ENCODE assay signal across 10 cellular contexts in genomic region chr10:22322663-22323160, GRCh38. TPM values are rescaled to one million over a fixed set of nuclear protein-coding genes. Genes with fewer than 3 reads are reported as not detected.
DNase-seq lines count a peak whose midpoint lies in the region; ATAC-seq and TF ChIP-seq lines count a peak whose summit lies in the region.
"Had no signal": no experiment of that assay in that cellular context is flagged by ENCODE, and none has a peak within 500 bp of the region (broad histone marks: within the 10 kb centered on the region; RNA-seq: fewer than 3 reads in every experiment).

No MANE protein-coding gene starts in this region.

- intact Hi-C loops in spleen (cut with DNase I; ENCODE audit: low total_unique reads) = no loop called here

- H3K36me3 Mint-ChIP-seq in WTC11 = no peaks in the 10 kb centered on the region

- CTCF ChIA-PET in HEK293T (lab: Yijun Ruan, JAX) = no interaction called here
- CTCF ChIA-PET in WTC11 (lab: Charles Lee) = no interaction called here

- no peak for TF ChIP-seq POLR2A in spleen (IDR thresholded peaks at IDR 0.05)

- peak overlapping the region; percentile 33 for H3K4me3 ChIP-seq in iPS-15b (ENCODE audit: low read depth, low read length)
- peak overlapping the region; percentile 44 to 90 (median 60) for H3K4me3 ChIP-seq in spleen

- peak overlapping the region in 4 of 8 donors; percentile 57 to 64 (median 62) for H3K27ac ChIP-seq in spleen

- H3K4me1 ChIP-seq in iPS-15b (ENCODE audit: control insufficient read depth, insufficient read depth, low read length) = peaks cover 21% of the 10 kb centered on the region
- H3K4me1 ChIP-seq in spleen = peaks cover 34 to 75% (median 63%) of the 10 kb centered on the region in 6 donors

- peaks cover 87% of the 10 kb centered on the region for H3K27me3 Mint-ChIP-seq in WTC11 (ENCODE audit: low read depth)

- no peaks in the 10 kb centered on the region for H3K36me3 ChIP-seq in iPS-15b (ENCODE audit: control insufficient read depth, insufficient read depth, low read length)
- peaks cover 0 to 11% (median 2%) of the 10 kb centered on the region in 6 donors for H3K36me3 ChIP-seq in spleen

- DNase-seq in HEK293T (ENCODE audit: extremely low spot score) (no peak), WTC11 (ENCODE audit: low spot score) (no peak), spleen (no peak), MV-4-11 (lab: John Stamatoyannopoulos, UW) (no peak)
- no peak for DNase-seq in central memory CD4-positive, alpha-beta T cell

- POLR2A ChIA-PET in HEK293T (lab: Yijun Ruan, JAX) (interaction anchor here (0.8 to 1.9 kb wide), 7 partner anchors 16 to 335 kb away, joined by 3 to 7 read pairs (median 4); no protein-coding TSS in a partner anchor), WTC11 (lab: Charles Lee) (interaction anchor here (0.5 kb wide), 1 partner anchor 29 kb away, joined by 6 read pairs; no protein-coding TSS in a partner anchor)

- TF ChIP-seq CTCF in WTC11 (IDR thresholded peaks at IDR 0.05) (no peak), spleen (IDR thresholded peaks at IDR 0.05 in 8 of 11, conservative IDR thresholded peaks at IDR 0.05 in 3 of 11) (no peak)

- ATAC-seq in WTC11 = no peak
- no peak for ATAC-seq in HG03354 (IDR thresholded peaks at IDR 0.05; ENCODE audit: poor library complexity, severe bottlenecking, unreplicated experiment)
- ATAC-seq in HG02852 (IDR thresholded peaks at IDR 0.05; ENCODE audit: unreplicated experiment) = no peak

- H3K4me3 Mint-ChIP-seq in WTC11 = peak overlapping the region; percentile 74

- H3K27me3 ChIP-seq in iPS-15b (ENCODE audit: control insufficient read depth, insufficient read depth, low read length) (peaks cover 80% of the 10 kb centered on the region), spleen (replicated peaks in 1 of 7) (peaks cover 0 to 39% (median 0%) of the 10 kb centered on the region in 7 donors)

- no peak overlapping the region for H3K27ac Mint-ChIP-seq in WTC11

- H3K9me3 Mint-ChIP-seq in WTC11 = no peaks in the 10 kb centered on the region

- 73 to 80% (median 75%) methylated on average over 5 of the region's 5 CpGs for WGBS in spleen, 5 donors

- H3K9me3 ChIP-seq in iPS-15b (ENCODE audit: control insufficient read depth, insufficient read depth, low read length) (no peaks in the 10 kb centered on the region), spleen (no peaks in the 10 kb centered on the region)

- peaks cover 57% of the 10 kb centered on the region for H3K4me1 Mint-ChIP-seq in WTC11

- H3K9ac ChIP-seq in iPS-15b (ENCODE audit: low read depth, low read length) = no peak overlapping the region

TF ChIP-seq in HEK293T, 16 proteins besides CTCF, POLR2A, EP300 and RAD21:
- TF ChIP-seq CTBP1 (IDR thresholded peaks at IDR 0.05; ENCODE audit: borderline replicate concordance) (peak; percentile 12; the same call in 1 of the 2 replicates), PKNOX1 (IDR thresholded peaks at IDR 0.05) (peak; percentile 64), TARDBP (IDR thresholded peaks at IDR 0.05) (no peak)

TF ChIP-seq in WTC11, 78 proteins besides CTCF, POLR2A, EP300 and RAD21:
- TF ChIP-seq ZNF671 (CRISPR knock-in tag; IDR thresholded peaks at IDR 0.05) (no peak), GTF2I (CRISPR knock-in tag; conservative IDR thresholded peaks at IDR 0.05) (no peak), JAZF1 (CRISPR knock-in tag; IDR thresholded peaks at IDR 0.05) (no peak), CREB1 (CRISPR knock-in tag; IDR thresholded peaks at IDR 0.05) (no peak), ZNF138 (CRISPR knock-in tag; conservative IDR thresholded peaks at IDR 0.05) (no peak), TEAD4 (CRISPR knock-in tag; IDR thresholded peaks at IDR 0.05) (no peak), ZNF423 (CRISPR knock-in tag; IDR thresholded peaks at IDR 0.05) (no peak)
- TF ChIP-seq, protein P1, sequence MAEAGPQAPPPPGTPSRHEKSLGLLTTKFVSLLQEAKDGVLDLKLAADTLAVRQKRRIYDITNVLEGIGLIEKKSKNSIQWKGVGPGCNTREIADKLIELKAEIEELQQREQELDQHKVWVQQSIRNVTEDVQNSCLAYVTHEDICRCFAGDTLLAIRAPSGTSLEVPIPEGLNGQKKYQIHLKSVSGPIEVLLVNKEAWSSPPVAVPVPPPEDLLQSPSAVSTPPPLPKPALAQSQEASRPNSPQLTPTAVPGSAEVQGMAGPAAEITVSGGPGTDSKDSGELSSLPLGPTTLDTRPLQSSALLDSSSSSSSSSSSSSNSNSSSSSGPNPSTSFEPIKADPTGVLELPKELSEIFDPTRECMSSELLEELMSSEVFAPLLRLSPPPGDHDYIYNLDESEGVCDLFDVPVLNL (CRISPR knock-in tag; IDR thresholded peaks at IDR 0.05; ENCODE audit: borderline replicate concordance, low read depth) = no peak
TF ChIP-seq in WTC11: peak in this region for 0.

RNA-seq across cellular contexts. Expression of gene BMI1, which starts 1.8 kb away (rescaled TPM):
- total RNA-seq in WTC11 (2021) (3.4 to 4.0 TPM (median 4.0 TPM) in 3 replicates), spleen (10 to 100 TPM; 47.1 to 89.7 (median 68.2) TPM)
- 10 to 100 TPM; 26.9 to 38.7 (median 27.1) TPM for polyA plus RNA-seq in spleen

RNA-seq across cellular contexts. Expression of gene COMMD3, which starts 6.5 kb away (rescaled TPM):
- 2.6 to 3.6 TPM (median 3.5 TPM) in 3 replicates for total RNA-seq in WTC11 (2021)
- total RNA-seq in spleen = 10 to 100 TPM; 43.5 to 63.7 (median 52.9) TPM
- 10 to 100 TPM; 69.1 to 76.0 (median 73.2) TPM for polyA plus RNA-seq in spleen

RNA-seq across cellular contexts. Expression of gene SPAG6, which starts 22.6 kb away (rescaled TPM):
- total RNA-seq in WTC11 (2021) = 0.30 to 0.74 TPM in 2 of 3 replicates, not detected in the other
- total RNA-seq in spleen = not detected
- under 1 TPM in 1 of 3 donors, not detected in 2; 0.11 TPM for polyA plus RNA-seq in spleen
- total RNA-seq: activated CD8-positive, alpha-beta memory T cell treated with anti-CD3 and anti-CD28 coated beads for 36 hours; omental fat pad had no signal
